Comparison of ENCODE assay signal across 21 cellular contexts in the genomic region with DNA sequence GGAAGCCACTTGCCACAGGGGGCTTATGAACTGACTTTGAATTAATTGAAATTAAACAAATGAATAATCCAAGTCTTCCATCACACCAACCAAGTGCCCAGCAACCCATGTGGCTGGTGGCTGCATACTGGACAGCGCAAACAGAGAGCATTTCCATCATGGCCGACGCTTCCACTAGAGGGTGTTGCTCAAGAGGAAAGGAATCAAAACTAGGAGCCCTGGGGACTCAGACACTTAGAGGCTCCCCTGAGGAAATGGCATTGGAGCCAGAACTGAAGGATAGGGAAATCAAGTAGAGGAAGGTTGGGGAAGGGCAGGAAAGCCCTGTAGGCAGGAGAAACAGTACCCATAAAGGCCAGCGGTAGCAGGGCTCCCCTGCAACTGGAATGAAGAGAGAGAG. TPM values are rescaled to one million over a fixed set of nuclear protein-coding genes. Genes with fewer than 3 reads are reported as not detected.
"Had no signal": no experiment of that assay in that cellular context is flagged by ENCODE, and none has a peak within 500 bp of the region (broad histone marks: within the 10 kb centered on the region; RNA-seq: fewer than 3 reads in every experiment).

No MANE protein-coding gene starts in this region.

- DNase-seq: activated CD4-positive, alpha-beta memory T cell treated with anti-CD3 and anti-CD28 coated beads for 36 hours; activated CD8-positive, alpha-beta memory T cell treated with anti-CD3 and anti-CD28 coated beads, Interleukin-2, amount 10 ng/mL, durations not matched to agents 7 days and 5 days; activated naive CD4-positive, alpha-beta T cell treated with anti-CD3 and anti-CD28 coated beads for 36 hours; activated naive CD8-positive, alpha-beta T cell treated with anti-CD3 and anti-CD28 coated beads, Interleukin-2, amount 50 U/mL, for 24 hours; activated T-cell treated with anti-CD3 and anti-CD28 coated beads, Interleukin-2, amount 50 U/mL, for 1 hour; dermis blood vessel endothelial cell; erythroblast; left ventricle myocardium inferior; right cardiac atrium; small intestine; stimulated activated CD4-positive, alpha-beta T cell treated with anti-CD3 and anti-CD28 coated beads, Interleukin-4, amount 100 ng/mL, for 4 hours; stimulated activated CD8-positive, alpha-beta memory T cell treated with anti-CD3 and anti-CD28 coated beads, Interleukin-4, amount 100 ng/mL, for 48 hours; stimulated activated naive CD4-positive, alpha-beta T cell treated with Interleukin-2 at 50 U/mL for 16 hours; trophoblast cell had no signal

- H3K4me3 ChIP-seq: ascending aorta, breast epithelium, hepatocyte, left ventricle myocardium inferior, prostate gland had no signal

- ATAC-seq: activated CD8-positive, alpha-beta memory T cell treated with anti-CD3 and anti-CD28 coated beads, Interleukin-2, amount 10 ng/mL, durations not matched to agents 7 days and 5 days; activated naive CD8-positive, alpha-beta T cell treated with anti-CD3 and anti-CD28 coated beads, Interleukin-2, amount 50 U/mL, for 24 hours; natural killer cell treated with Interleukin-12 subunit alpha and Interleukin-12 subunit beta and Interleukin-15 and Interleukin-18, amount 100 ng/mL, for 72 hours had no signal

- H3K4me1 ChIP-seq: breast epithelium, prostate gland had no signal

- H3K4me1 Mint-ChIP-seq: activated CD8-positive, alpha-beta memory T cell treated with anti-CD3 and anti-CD28 coated beads, Interleukin-2, amount 10 ng/mL, durations not matched to agents 7 days and 5 days; activated naive CD8-positive, alpha-beta T cell treated with anti-CD3 and anti-CD28 coated beads, Interleukin-2, amount 50 U/mL, for 24 hours had no signal

- H3K27me3 ChIP-seq: ascending aorta, breast epithelium, hepatocyte had no signal

- H3K36me3 ChIP-seq: ascending aorta, breast epithelium, left ventricle myocardium inferior, prostate gland had no signal

- H2AFZ ChIP-seq: hepatocyte had no signal

- H3K9me3 Mint-ChIP-seq: activated CD4-positive, alpha-beta memory T cell treated with anti-CD3 and anti-CD28 coated beads for 36 hours; activated naive CD4-positive, alpha-beta T cell treated with anti-CD3 and anti-CD28 coated beads for 36 hours; activated naive CD8-positive, alpha-beta T cell treated with anti-CD3 and anti-CD28 coated beads, Interleukin-2, amount 50 U/mL, for 24 hours; activated T-helper 2 cell treated with anti-CD3 and anti-CD28 coated beads, Interferon-gamma antibody, Interleukin-2, Interleukin-4, amounts not matched to agents 10 μg/mL and 5 μg/mL and 100 μg/mL, durations not matched to agents 14 hours and 24 hours and 36 hours; natural killer cell treated with Interleukin-12 subunit alpha and Interleukin-12 subunit beta and Interleukin-15 and Interleukin-18, amount 100 ng/mL, for 72 hours had no signal

- H3K36me3 Mint-ChIP-seq: activated CD4-positive, alpha-beta memory T cell treated with anti-CD3 and anti-CD28 coated beads for 36 hours; activated CD8-positive, alpha-beta memory T cell treated with anti-CD3 and anti-CD28 coated beads, Interleukin-2, amount 10 ng/mL, durations not matched to agents 7 days and 5 days; natural killer cell treated with Interleukin-12 subunit alpha and Interleukin-12 subunit beta and Interleukin-15 and Interleukin-18, amount 100 ng/mL, for 72 hours had no signal

- H3K4me2 ChIP-seq: hepatocyte had no signal

- H3K4me3 Mint-ChIP-seq: activated CD4-positive, alpha-beta memory T cell treated with anti-CD3 and anti-CD28 coated beads for 36 hours; activated CD8-positive, alpha-beta memory T cell treated with anti-CD3 and anti-CD28 coated beads, Interleukin-2, amount 10 ng/mL, durations not matched to agents 7 days and 5 days; activated naive CD4-positive, alpha-beta T cell treated with anti-CD3 and anti-CD28 coated beads for 36 hours; activated naive CD8-positive, alpha-beta T cell treated with anti-CD3 and anti-CD28 coated beads, Interleukin-2, amount 50 U/mL, for 24 hours; natural killer cell treated with Interleukin-12 subunit alpha and Interleukin-12 subunit beta and Interleukin-15 and Interleukin-18, amount 100 ng/mL, for 72 hours had no signal

- H3K9me3 ChIP-seq: ascending aorta, breast epithelium, left ventricle myocardium inferior, prostate gland had no signal

- H3K27ac Mint-ChIP-seq: activated CD4-positive, alpha-beta memory T cell treated with anti-CD3 and anti-CD28 coated beads for 36 hours; activated CD8-positive, alpha-beta memory T cell treated with anti-CD3 and anti-CD28 coated beads, Interleukin-2, amount 10 ng/mL, durations not matched to agents 7 days and 5 days; activated naive CD4-positive, alpha-beta T cell treated with anti-CD3 and anti-CD28 coated beads for 36 hours; activated naive CD8-positive, alpha-beta T cell treated with anti-CD3 and anti-CD28 coated beads, Interleukin-2, amount 50 U/mL, for 24 hours; activated T-helper 2 cell treated with anti-CD3 and anti-CD28 coated beads, Interferon-gamma antibody, Interleukin-2, Interleukin-4, amounts not matched to agents 10 μg/mL and 5 μg/mL and 100 μg/mL, durations not matched to agents 14 hours and 24 hours and 36 hours; natural killer cell treated with Interleukin-12 subunit alpha and Interleukin-12 subunit beta and Interleukin-15 and Interleukin-18, amount 100 ng/mL, for 72 hours had no signal

- H3K27ac ChIP-seq: ascending aorta, hepatocyte, left ventricle myocardium inferior, prostate gland, VCaP had no signal

RNA-seq across cellular contexts. Expression of a gene that starts 50.6 kb away (rescaled TPM):
- total RNA-seq: activated CD8-positive, alpha-beta memory T cell treated with anti-CD3 and anti-CD28 coated beads, Interleukin-2, amount 10 ng/mL, durations not matched to agents 7 days and 5 days; activated naive CD4-positive, alpha-beta T cell treated with anti-CD3 and anti-CD28 coated beads for 36 hours had no signal
